In the genomic region with DNA sequence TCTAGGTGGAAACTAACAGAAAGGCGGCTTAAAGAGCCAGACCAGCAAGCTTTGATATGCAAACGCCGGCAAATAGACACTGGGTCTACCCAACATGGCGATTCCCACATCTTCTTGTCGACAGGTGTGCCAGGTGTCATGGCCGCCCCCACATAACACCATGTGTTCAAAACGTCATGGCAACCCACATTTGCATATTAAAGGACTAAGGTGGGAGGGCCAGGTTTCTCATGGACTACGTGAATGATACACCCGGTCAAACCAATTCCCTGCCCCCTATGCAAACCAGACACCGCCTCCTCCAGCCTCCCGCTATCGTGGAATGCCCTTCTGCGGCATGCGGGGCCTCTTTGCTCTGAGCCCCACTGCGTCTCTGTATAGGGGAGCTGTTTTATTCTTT, we compare ENCODE assay signal across 21 cellular contexts. TPM values are rescaled to one million over a fixed set of nuclear protein-coding genes. Genes with fewer than 3 reads are reported as not detected.
DNase-seq lines count a peak whose midpoint lies in the region; ATAC-seq and TF ChIP-seq lines count a peak whose summit lies in the region.
"Had no signal": no experiment of that assay in that cellular context is flagged by ENCODE, and none has a peak within 500 bp of the region (broad histone marks: within the 10 kb centered on the region; RNA-seq: fewer than 3 reads in every experiment).

No MANE protein-coding gene starts in this region.

- H3K4me3 ChIP-seq in BE2C (ENCODE audit: low read depth, low read length) (no peak overlapping the region), H7 (ENCODE audit: insufficient read depth, low read depth, low read length) (no peak overlapping the region), neuronal stem cell (ENCODE audit: low read length in 2 of 2) (no peak overlapping the region)
- H3K4me3 ChIP-seq: ovary, suprapubic skin had no signal

- no peak overlapping the region for H3K27ac ChIP-seq in neuronal stem cell (replicated peaks; ENCODE audit: low read length)
- H3K27ac ChIP-seq: HL-60, ovary, suprapubic skin had no signal

- H3K9ac ChIP-seq in neuronal stem cell (ENCODE audit: low read depth, low read length, poor library complexity): no peak overlapping the region

- no peak overlapping the region for H2AK5ac ChIP-seq in neuronal stem cell (ENCODE audit: low read depth, low read length)

- no CpG with 5 or more reads among the region's 15 CpGs for WGBS in neuronal stem cell (ENCODE audit: extremely low coverage in 2 of 2, insufficient read length in 2 of 2, insufficient replicate concordance in 1 of 2), 2 donors

- no peak overlapping the region for H2AFZ ChIP-seq in neuronal stem cell (ENCODE audit: low read length)

- H3K27me3 ChIP-seq in BE2C: no peaks in the 10 kb centered on the region
- no peaks in the 10 kb centered on the region for H3K27me3 ChIP-seq in H7 (ENCODE audit: control insufficient read depth, insufficient read depth, low read length)
- H3K27me3 ChIP-seq in neuronal stem cell (ENCODE audit: control insufficient read depth in 3 of 3, insufficient read depth in 3 of 3, low read depth in 1 of 3, low read length in 3 of 3): no peaks in the 10 kb centered on the region
- H3K27me3 ChIP-seq: ovary, suprapubic skin had no signal

- H2BK12ac ChIP-seq in neuronal stem cell (ENCODE audit: low read length): no peak overlapping the region

- no peak overlapping the region for H2BK15ac ChIP-seq in neuronal stem cell (ENCODE audit: low read length)

- no peak for ATAC-seq in GM18505 (IDR thresholded peaks at IDR 0.05; ENCODE audit: unreplicated experiment)
- no peak for ATAC-seq in GM19023 (IDR thresholded peaks at IDR 0.05; ENCODE audit: unreplicated experiment)
- ATAC-seq: activated CD4-positive, CD25-positive, alpha-beta regulatory T cell treated with anti-CD3 and anti-CD28 coated beads, Interleukin-2, amount 50 U/mL, for 24 hours; left colon had no signal

- no peak overlapping the region for H3K4ac ChIP-seq in neuronal stem cell (ENCODE audit: low read length)

- peak; percentile 2 for DNase-seq in BE2C
- DNase-seq in H7: peak; percentile 70
- DNase-seq in RPMI8226: peak; percentile 2
- DNase-seq in left kidney (ENCODE audit: low read depth, low spot score): peak; percentile 38
- no peak for DNase-seq in neuronal stem cell (ENCODE audit: low spot score)
- no peak for DNase-seq in COR-L47 (lab: John Stamatoyannopoulos, UW)
- DNase-seq: activated gamma-delta T cell; amygdala; effector memory CD4-positive, alpha-beta T cell; KG1; NCI-H2171 treated with DMSO at 0.1 percent for 48 hours; ovary; SHP77 treated with DMSO at 0.1 percent for 48 hours; stimulated activated CD4-positive, alpha-beta T cell treated with anti-CD3 and anti-CD28 coated beads, Interleukin-4, amount 100 ng/mL, for 1 hour; T-helper 2 cell had no signal

- H3K4me1 ChIP-seq in BE2C (no peaks in the 10 kb centered on the region), neuronal stem cell (ENCODE audit: control insufficient read depth in 2 of 2, insufficient read depth in 1 of 2, low read depth in 1 of 2, low read length in 2 of 2) (no peaks in the 10 kb centered on the region)
- H3K4me1 ChIP-seq: suprapubic skin had no signal

- no peak overlapping the region for H2BK120ac ChIP-seq in neuronal stem cell (ENCODE audit: low read depth, low read length)

- H3K4me2 ChIP-seq in neuronal stem cell (ENCODE audit: insufficient read depth, low read length, poor library complexity, severe bottlenecking): no peak overlapping the region

- H3K36me3 ChIP-seq in BE2C: no peaks in the 10 kb centered on the region
- H3K36me3 ChIP-seq in H7 (replicated peaks; ENCODE audit: control insufficient read depth, insufficient read depth, low read length): no peaks in the 10 kb centered on the region
- H3K36me3 ChIP-seq in neuronal stem cell (replicated peaks in 1 of 2; ENCODE audit: control insufficient read depth in 2 of 2, insufficient read depth in 2 of 2, low read length in 2 of 2): no peaks in the 10 kb centered on the region
- H3K36me3 ChIP-seq: ovary, suprapubic skin had no signal

- no peak overlapping the region for H3K18ac ChIP-seq in neuronal stem cell (ENCODE audit: low read length)

- H3K79me1 ChIP-seq in neuronal stem cell (ENCODE audit: low read depth, low read length): no peaks in the 10 kb centered on the region

- no peaks in the 10 kb centered on the region for H3K9me3 ChIP-seq in BE2C
- no peaks in the 10 kb centered on the region for H3K9me3 ChIP-seq in neuronal stem cell (replicated peaks in 1 of 2; ENCODE audit: control insufficient read depth in 2 of 2, insufficient read depth in 1 of 2, low read depth in 1 of 2, low read length in 2 of 2)
- H3K9me3 ChIP-seq: ovary, suprapubic skin had no signal

- no peak for TF ChIP-seq CTCF in BE2C (IDR thresholded peaks at IDR 0.05; ENCODE audit: low read depth, low read length)

- H3K23ac ChIP-seq in neuronal stem cell (ENCODE audit: low read depth, low read length, poor library complexity): no peak overlapping the region

- H2BK5ac ChIP-seq in neuronal stem cell (ENCODE audit: low read length): no peak overlapping the region

- H4K8ac ChIP-seq in neuronal stem cell (ENCODE audit: low read depth, low read length): no peak overlapping the region

- no peak for TF ChIP-seq POLR2A in GM18505 (IDR thresholded peaks at IDR 0.05; ENCODE audit: borderline replicate concordance, extremely low read depth, insufficient read depth, insufficient read length)

- no peak overlapping the region for H4K91ac ChIP-seq in neuronal stem cell (ENCODE audit: low read depth, low read length, poor library complexity)

- H3K14ac ChIP-seq in neuronal stem cell (ENCODE audit: low read length): no peak overlapping the region

RNA-seq across cellular contexts. Expression of a gene that starts 41.3 kb away (rescaled TPM):
- 0.08 TPM for polyA plus RNA-seq in BE2C (2012; ENCODE audit: insufficient read depth, insufficient read length, low read depth)
- total RNA-seq in H7 (2014; rRNA removed; shearing (Covaris generic)): 0.96 and 1.6 TPM in 2 replicates
- 0.49 TPM for polyA plus RNA-seq in neuronal stem cell (2013, experiment 1 of 2)
- polyA plus RNA-seq in neuronal stem cell (2013, experiment 2 of 2): 0.43 TPM

Comparison
In these comparisons a context has a peak if more than half of its experiments do, and no peak if none do; other contexts are left out.
1. DNase-seq: peak in BE2C (single experiment), H7 (single experiment), RPMI8226 (single experiment) and left kidney (single experiment); none in neuronal stem cell (single experiment) and COR-L47 (single experiment).